9 cellular contexts compared by ENCODE assay signal in the genomic region with DNA sequence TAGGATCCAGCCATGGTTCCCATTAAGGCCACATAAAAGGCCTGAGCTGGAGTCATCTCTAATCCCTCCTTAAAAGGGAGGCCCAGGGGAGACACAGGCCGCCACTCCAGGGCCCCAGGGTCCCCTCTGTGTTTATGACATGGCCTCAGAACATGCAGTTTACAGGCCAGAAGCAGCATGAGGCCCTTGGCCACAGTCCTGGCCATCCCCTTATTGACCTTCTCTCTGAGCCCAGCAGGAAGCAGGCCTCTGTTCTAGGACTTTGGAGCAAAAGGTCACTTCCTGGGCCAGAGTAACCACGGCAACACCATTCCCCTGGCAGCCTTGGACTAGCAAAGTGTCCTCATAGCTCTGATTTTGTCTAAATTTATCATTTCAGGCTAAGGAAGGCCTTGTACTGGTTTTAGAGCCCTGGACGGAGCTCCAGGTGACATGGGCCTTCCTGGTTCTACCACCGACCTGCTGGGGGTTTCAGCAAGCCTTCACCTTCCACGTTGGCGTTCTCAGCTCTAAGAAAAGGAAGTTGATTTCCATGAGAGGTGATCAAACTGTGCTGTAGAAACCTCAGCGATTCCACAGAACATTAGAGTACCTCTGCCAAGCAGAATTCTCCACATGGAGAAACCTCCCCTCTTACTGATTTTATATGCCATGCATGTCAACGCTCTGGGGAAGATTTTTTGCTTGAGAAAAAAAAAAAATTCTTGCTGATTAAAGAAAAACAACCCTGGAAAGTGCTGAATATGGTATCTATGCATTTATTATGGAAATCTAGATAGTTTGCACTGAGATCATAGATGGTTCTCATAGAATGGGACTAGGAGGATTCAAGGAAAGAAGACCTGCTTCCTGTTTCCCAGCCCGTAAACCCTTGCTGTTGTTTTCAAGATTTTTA. TPM values are rescaled to one million over a fixed set of nuclear protein-coding genes. Genes with fewer than 3 reads are reported as not detected.
DNase-seq lines count a peak whose midpoint lies in the region; ATAC-seq and TF ChIP-seq lines count a peak whose summit lies in the region.
"Had no signal": no experiment of that assay in that cellular context is flagged by ENCODE, and none has a peak within 500 bp of the region (broad histone marks: within the 10 kb centered on the region; RNA-seq: fewer than 3 reads in every experiment).

No MANE protein-coding gene starts in this region.

- H3K27ac ChIP-seq in BLaER1 treated with 17β-estradiol and CSF1 and Interleukin-3, amounts not matched to agents 10 nM and 100 nM: peak overlapping the region in 1 of 11 experiments; percentile 65; a peak in 2 of 22 replicates
- H3K27ac ChIP-seq in VCaP: peak overlapping the region; percentile 35
- H3K27ac ChIP-seq in parathyroid adenoma: peak overlapping the region; percentile 61

- H3K9me3 ChIP-seq in BLaER1 treated with 17β-estradiol and CSF1 and Interleukin-3, amounts not matched to agents 10 nM and 100 nM (replicated peaks in 1 of 11): peaks cover 0 to 5% (median 0%) of the 10 kb centered on the region in 11 experiments; a peak in 1 of 22 replicates
- H3K9me3 ChIP-seq in parathyroid adenoma (ENCODE audit: control insufficient read depth, low read length): no peaks in the 10 kb centered on the region

- no peak overlapping the region for H2AFZ ChIP-seq in parathyroid adenoma

- peak; percentile 84 for ATAC-seq in Right ventricle myocardium inferior
- no peak for ATAC-seq in HG02840 (IDR thresholded peaks at IDR 0.05; ENCODE audit: low FRiP score, unreplicated experiment)
- no peak for ATAC-seq in GM19324 (IDR thresholded peaks at IDR 0.05; ENCODE audit: low FRiP score, unreplicated experiment)

- H3K36me3 ChIP-seq in BLaER1 treated with 17β-estradiol and CSF1 and Interleukin-3, amounts not matched to agents 10 nM and 100 nM: no peaks in the 10 kb centered on the region
- H3K36me3 ChIP-seq in parathyroid adenoma (ENCODE audit: control insufficient read depth, insufficient read depth, low read length): no peaks in the 10 kb centered on the region

- H3K27me3 ChIP-seq in BLaER1 treated with 17β-estradiol and CSF1 and Interleukin-3, amounts not matched to agents 10 nM and 100 nM: peaks cover 0 to 15% (median 4%) of the 10 kb centered on the region in 11 experiments; a peak in 7 of 22 replicates
- no peaks in the 10 kb centered on the region for H3K27me3 ChIP-seq in parathyroid adenoma (ENCODE audit: control insufficient read depth, insufficient read depth, low read length)

- TF ChIP-seq CTCF in VCaP (conservative IDR thresholded peaks at IDR 0.05) (no peak), parathyroid adenoma (IDR thresholded peaks at IDR 0.05) (no peak)

- H3K9ac ChIP-seq in BLaER1 treated with 17β-estradiol and CSF1 and Interleukin-3, amounts not matched to agents 10 nM and 100 nM: no peak overlapping the region
- H3K9ac ChIP-seq in parathyroid adenoma: no peak overlapping the region

- peaks cover 77 to 83% (median 81%) of the 10 kb centered on the region in 10 experiments for H3K4me1 ChIP-seq in BLaER1 treated with 17β-estradiol and CSF1 and Interleukin-3, amounts not matched to agents 10 nM and 100 nM
- H3K4me1 ChIP-seq in parathyroid adenoma: peaks cover 10% of the 10 kb centered on the region

- peaks cover 0 to 21% (median 6%) of the 10 kb centered on the region in 11 experiments; a peak in 9 of 22 replicates for H4K20me1 ChIP-seq in BLaER1 treated with 17β-estradiol and CSF1 and Interleukin-3, amounts not matched to agents 10 nM and 100 nM

- peak; percentile 87 for DNase-seq in Right ventricle myocardium inferior (ENCODE audit: missing footprints)
- DNase-seq in iPS-NIHi7 (ENCODE audit: extremely low spot score): no peak
- DNase-seq in AG08395 (ENCODE audit: low spot score): no peak
- DNase-seq: DMS153 had no signal

- no peak overlapping the region for H3K4me3 ChIP-seq in BLaER1 treated with 17β-estradiol and CSF1 and Interleukin-3, amounts not matched to agents 10 nM and 100 nM
- H3K4me3 ChIP-seq in parathyroid adenoma (ENCODE audit: low read depth, low read length): no peak overlapping the region

- H3K4me2 ChIP-seq in BLaER1 treated with 17β-estradiol and CSF1 and Interleukin-3, amounts not matched to agents 10 nM and 100 nM: peak overlapping the region; percentile 81 to 95 (median 90)
- H3K4me2 ChIP-seq in parathyroid adenoma (ENCODE audit: low read length): no peak overlapping the region

- peaks cover 2% of the 10 kb centered on the region for H3K79me2 ChIP-seq in parathyroid adenoma

- intact Hi-C loops in Right ventricle myocardium inferior (cut with DNase I): loop anchor here (2.0 to 5.0 kb wide), 2 partner anchors 20 to 70 kb away; no protein-coding TSS in a partner anchor

RNA-seq across cellular contexts. Expression of a gene that starts 53.7 kb away (rescaled TPM):
- total RNA-seq in Right ventricle myocardium inferior: 20.1 TPM
